8 cellular contexts compared by ENCODE assay signal in genomic region chr16:67562526-67562917, GRCh38. TPM values are rescaled to one million over a fixed set of nuclear protein-coding genes. Genes with fewer than 3 reads are reported as not detected.
DNase-seq lines count a peak whose midpoint lies in the region; ATAC-seq and TF ChIP-seq lines count a peak whose summit lies in the region.

CTCF (plus strand) TSS chr16:67562526; CDS start chr16:67610833, 48,307 bp downstream.

- dilution Hi-C loops in IMR-90 (cut with HindIII; ENCODE audit: low sequenced_read_pairs, unreplicated experiment), result no loop called here

- peak within 1 kb of the TSS; percentile 71 for H4K5ac ChIP-seq in IMR-90 (ENCODE audit: low read depth, low read length)

- H3K9ac ChIP-seq in IMR-90 (ENCODE audit: low read depth, low read length), result peak within 1 kb of the TSS; percentile 97

- no TSS peak for BruUV-seq in IMR-90 (replicated peaks; lab: Mats Ljungman, UMichigan)

- POLR2A ChIA-PET in IMR-90 (lab: Charles Lee; ENCODE audit: unreplicated experiment), result interaction anchor here (0.6 kb wide), 1 partner anchor 10 kb away, joined by 3 read pairs; no protein-coding TSS in a partner anchor

- H2BK15ac ChIP-seq in IMR-90 (ENCODE audit: low read depth, low read length), result peak within 1 kb of the TSS; percentile 56; the same call in 1 of the 3 replicates

- no peaks in the 10 kb centered on the region for H3K9me3 ChIP-seq in IMR-90 (ENCODE audit: control insufficient read depth, insufficient read depth, low read length)
- H3K9me3 ChIP-seq in heart right ventricle, result no peaks in the 10 kb centered on the region

- H3K18ac ChIP-seq in IMR-90 (ENCODE audit: low read depth, low read length), result peak within 1 kb of the TSS; percentile 53

- no peaks in the 10 kb centered on the region for H3K27me3 Mint-ChIP-seq in activated naive CD8-positive, alpha-beta T cell treated with anti-CD3 and anti-CD28 coated beads, Interleukin-2, amount 50 U/mL, for 24 hours

- TF ChIP-seq CTCF in IMR-90 (conservative IDR thresholded peaks at IDR 0.05; ENCODE audit: low read depth, low read length) (peak; percentile 95), heart right ventricle (IDR thresholded peaks at IDR 0.05) (peak; percentile 37 to 79 (median 53))

- TF ChIP-seq POLR2A in IMR-90 (IDR thresholded peaks at IDR 0.05; ENCODE audit: low read depth, low read length), result no peak; the same call in 1 of the 2 replicates

- peak within 1 kb of the TSS; percentile 91 for H3K4me2 ChIP-seq in IMR-90 (ENCODE audit: low read depth, low read length)

- H3K4me3 ChIP-seq in IMR-90 (ENCODE audit: insufficient read depth, low read depth, low read length) (peak within 1 kb of the TSS; percentile 95), heart right ventricle (peak within 1 kb of the TSS; percentile 95 to 100 (median 98))

- ATAC-seq in GM21528 (IDR thresholded peaks at IDR 0.05; ENCODE audit: low FRiP score, unreplicated experiment), result peak; percentile 49
- peak; percentile 78 for ATAC-seq in IMR-90 (ENCODE audit: low read depth)
- peak; percentile 45 for ATAC-seq in activated naive CD8-positive, alpha-beta T cell treated with anti-CD3 and anti-CD28 coated beads, Interleukin-2, amount 50 U/mL, for 24 hours
- peak; percentile 33 to 71 (median 56) for ATAC-seq in heart right ventricle

- H3K4me1 ChIP-seq in IMR-90 (ENCODE audit: control insufficient read depth, insufficient read depth, low read length), result peaks cover 5% of the 10 kb centered on the region
- H3K4me1 ChIP-seq in heart right ventricle, result peaks cover 6 to 52% (median 36%) of the 10 kb centered on the region in 9 donors

- H3K4ac ChIP-seq in IMR-90 (ENCODE audit: low read depth, low read length), result peak within 1 kb of the TSS; percentile 96

- peak within 1 kb of the TSS; percentile 98 for H2AFZ ChIP-seq in IMR-90 (replicated peaks; ENCODE audit: low read length, poor library complexity)

- 0% methylated on average over 10 of the region's 62 CpGs; no CpG with 5 or more reads in 1 of the 2 experiments for WGBS in IMR-90 (ENCODE audit: extremely low coverage in 2 of 2, insufficient read length in 1 of 2), 2 experiments
- 0 to 1% methylated on average over 42 to 61 of the region's 62 CpGs for WGBS in heart right ventricle, 2 donors

- CTCF ChIA-PET in IMR-90 (lab: Yijun Ruan, JAX), result interaction anchor here (0.8 to 2.2 kb wide), 9 partner anchors 10 to 111 kb away, joined by 3 to 11 read pairs (median 5); partner anchors contain the start of genes ACD, ATP6V0D1 and PARD6A

- H3K36me3 ChIP-seq in IMR-90 (ENCODE audit: control insufficient read depth, insufficient read depth, low read length), result no peaks in the 10 kb centered on the region
- no peaks in the 10 kb centered on the region for H3K36me3 ChIP-seq in heart right ventricle

- peaks cover 52% of the 10 kb centered on the region for H3K4me1 Mint-ChIP-seq in activated naive CD8-positive, alpha-beta T cell treated with anti-CD3 and anti-CD28 coated beads, Interleukin-2, amount 50 U/mL, for 24 hours

- H2BK5ac ChIP-seq in IMR-90 (ENCODE audit: low read depth, low read length, poor library complexity, severe bottlenecking), result peak within 1 kb of the TSS; percentile 98

- H2AK5ac ChIP-seq in IMR-90 (ENCODE audit: low read depth, low read length), result peak within 1 kb of the TSS; percentile 87

- H3K14ac ChIP-seq in IMR-90 (replicated peaks; ENCODE audit: low read depth, low read length), result peak within 1 kb of the TSS; percentile 92

- TF ChIP-seq RAD21 in IMR-90 (IDR thresholded peaks at IDR 0.05; ENCODE audit: low read length), result peak; percentile 73

- peak within 1 kb of the TSS; percentile 88 for H3K4me3 Mint-ChIP-seq in activated naive CD8-positive, alpha-beta T cell treated with anti-CD3 and anti-CD28 coated beads, Interleukin-2, amount 50 U/mL, for 24 hours

- H3K27me3 ChIP-seq in IMR-90 (ENCODE audit: control insufficient read depth, insufficient read depth, low read length) (no peaks in the 10 kb centered on the region), heart right ventricle (no peaks in the 10 kb centered on the region)

- H2BK20ac ChIP-seq in IMR-90 (ENCODE audit: low read depth, low read length), result no peak within 1 kb of the TSS

- intact Hi-C loops in IMR-90 (cut with micrococcal nuclease), result loop anchor here (1.0 to 5.0 kb wide), 4 partner anchors 35 to 375 kb away; partner anchors contain the start of gene PSMB10
- intact Hi-C loops in heart right ventricle (cut with DNase I), result loop anchor here in 9 of 10 donors (1.0 to 10.0 kb wide), 12 partner anchors 40 to 280 kb away; partner anchors contain the start of genes ACD (in 3 of the 9), C16orf86 (in 3 of the 9), ENKD1 (in 3 of the 9) and PARD6A (in 3 of the 9)
- intact Hi-C loops in posterior vena cava (cut with DNase I), result loop anchor here (5.0 to 10.0 kb wide), 2 partner anchors 102 to 105 kb away; partner anchors contain the start of genes C16orf86 (in 2 of the 2), ENKD1 (in 2 of the 2), ACD (in 1 of the 2) and PARD6A (in 1 of the 2)

- peak within 1 kb of the TSS; percentile 75 for H3K27ac Mint-ChIP-seq in activated naive CD8-positive, alpha-beta T cell treated with anti-CD3 and anti-CD28 coated beads, Interleukin-2, amount 50 U/mL, for 24 hours

- peak within 1 kb of the TSS; percentile 65 for H4K91ac ChIP-seq in IMR-90 (ENCODE audit: insufficient read depth, low read depth, low read length)

- H2AK9ac ChIP-seq in IMR-90 (replicated peaks; ENCODE audit: low read depth, low read length, poor library complexity), result peak within 1 kb of the TSS; percentile 94

- in situ Hi-C loops in IMR-90 (cut with MboI; ENCODE audit: low sequenced_read_pairs), result no loop called here

- H2BK120ac ChIP-seq in IMR-90 (ENCODE audit: low read depth, low read length), result peak within 1 kb of the TSS; percentile 80

- DNase-seq in ELF-1 (ENCODE audit: low read depth, low spot score) (peak; percentile 82), IMR-90 (peak; percentile 81), SIG-M5 treated with dmso at 0.1 percent for 504 hours (lab: John Stamatoyannopoulos, UW; ENCODE audit: unreplicated experiment) (peak; percentile 75), heart right ventricle (peak; percentile 83 to 84), posterior vena cava (ENCODE audit: low spot score) (peak; percentile 94), ureter (ENCODE audit: low spot score) (peak; percentile 83)
- peak; percentile 85 for DNase-seq in activated naive CD8-positive, alpha-beta T cell treated with anti-CD3 and anti-CD28 coated beads, Interleukin-2, amount 50 U/mL, for 24 hours

- peak within 1 kb of the TSS; percentile 87 for H3K23ac ChIP-seq in IMR-90 (ENCODE audit: low read depth, low read length)

- H3K27ac ChIP-seq in IMR-90 (ENCODE audit: insufficient read depth, low read length) (peak within 1 kb of the TSS; percentile 99), heart right ventricle (peak within 1 kb of the TSS; percentile 99 to 100 (median 100))

- peaks cover 10 to 48% of the 10 kb centered on the region in 2 experiments for H3K79me1 ChIP-seq in IMR-90 (ENCODE audit: low read depth in 1 of 2, low read length in 2 of 2)

- peaks cover 6% of the 10 kb centered on the region for H3K9me1 ChIP-seq in IMR-90 (ENCODE audit: insufficient read depth, low read length)

- H3K9me3 Mint-ChIP-seq in activated naive CD8-positive, alpha-beta T cell treated with anti-CD3 and anti-CD28 coated beads, Interleukin-2, amount 50 U/mL, for 24 hours, result no peaks in the 10 kb centered on the region

- H3K36me3 Mint-ChIP-seq in activated naive CD8-positive, alpha-beta T cell treated with anti-CD3 and anti-CD28 coated beads, Interleukin-2, amount 50 U/mL, for 24 hours (ENCODE audit: low read depth), result peaks cover 12% of the 10 kb centered on the region

- peak within 1 kb of the TSS; percentile 81 to 93 for H4K8ac ChIP-seq in IMR-90 (ENCODE audit: low read depth in 2 of 2, low read length in 2 of 2)

- peak within 1 kb of the TSS; percentile 78 for H3K56ac ChIP-seq in IMR-90 (ENCODE audit: extremely low read depth, insufficient read depth, low read length)

- peaks cover 22% of the 10 kb centered on the region for H4K20me1 ChIP-seq in IMR-90 (ENCODE audit: insufficient read depth, low read length)

TF ChIP-seq in IMR-90, 13 proteins besides CTCF, POLR2A, EP300 and RAD21:
- TF ChIP-seq MAZ (IDR thresholded peaks at IDR 0.05; ENCODE audit: borderline replicate concordance, low read depth, low read length) (peak; percentile 2; the same call in 1 of the 2 replicates), SMC3 (IDR thresholded peaks at IDR 0.05; ENCODE audit: low read depth, low read length) (peak; percentile 46), RCOR1 (IDR thresholded peaks at IDR 0.05; ENCODE audit: insufficient replicate concordance, low read length) (no peak)

RNA-seq across cellular contexts. Expression of gene CTCF, which starts in this region (rescaled TPM):
- total RNA-seq in IMR-90 (2012; rRNA removed) (22.8 and 26.4 TPM in 2 replicates), heart right ventricle (10 to 100 TPM; 20.5 to 31.0 (median 24.8) TPM), posterior vena cava (10 to 100 TPM; 27.6 to 27.8 TPM), ureter (54.6 TPM)
- polyA plus RNA-seq in IMR-90 (2012; rRNA removed) (16.1 and 16.7 TPM in 2 replicates), heart right ventricle (10 to 100 TPM; 11.9 to 20.7 TPM)
- 5.6 and 8.3 TPM in 2 replicates for polyA plus RNA-seq in IMR-90 (2012; cell fraction: cytosol; rRNA removed)
- polyA plus RNA-seq in IMR-90 (2012; cell fraction: nucleus; rRNA removed; ENCODE audit: low replicate concordance), result 5.5 and 15.8 TPM in 2 replicates

Comparison
In these comparisons a context has a peak if more than half of its experiments do, and no peak if none do; other contexts are left out.
1. Peak in every context shown above with its lines: DNase-seq, ATAC-seq, H3K4me3 ChIP-seq and H3K27ac ChIP-seq.